ENCODE assay signal across 24 cellular contexts in the genomic region with DNA sequence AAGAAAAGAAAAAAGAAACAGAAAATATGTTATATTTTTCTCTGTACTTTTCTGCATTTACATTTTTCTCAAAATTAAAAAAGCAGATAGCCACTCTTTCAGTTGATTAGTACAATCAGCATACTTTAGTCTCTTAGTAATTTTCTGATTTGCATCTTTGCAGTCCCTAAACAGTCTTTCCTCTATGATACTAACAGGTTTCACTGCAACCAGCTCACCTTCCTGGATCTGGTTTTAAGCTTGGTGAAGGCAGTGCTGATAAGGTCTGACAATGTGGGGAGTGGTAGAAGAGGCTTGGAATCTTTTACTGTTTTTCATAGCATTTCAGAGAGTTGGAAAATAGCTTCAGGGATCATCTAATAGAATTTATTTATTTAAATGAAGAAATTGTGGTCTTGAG.
"Had no signal": no experiment of that assay in that cellular context is flagged by ENCODE, and none has a peak within 500 bp of the region (broad histone marks: within the 10 kb centered on the region; RNA-seq: fewer than 3 reads in every experiment).

No MANE protein-coding gene starts in this region.

- H3K4me3 Mint-ChIP-seq: activated CD4-positive, alpha-beta T cell treated with anti-CD3 and anti-CD28 coated beads for 36 hours; activated naive CD4-positive, alpha-beta T cell treated with anti-CD3 and anti-CD28 coated beads, Interleukin-2, amount 10 ng/mL, durations not matched to agents 7 days and 5 days; activated T-cell treated with anti-CD3 and anti-CD28 coated beads, Interleukin-2, amount 50 U/mL, for 4 hours; endodermal cell; nephron; stimulated activated naive CD8-positive, alpha-beta T cell treated with anti-CD3 and anti-CD28 coated beads, Interleukin-15, Interleukin-2, amounts not matched to agents 100 ng/mL and 50 ng/mL, for 24 hours had no signal

- H3K9me3 ChIP-seq: esophagus squamous epithelium, gastrocnemius medialis, neutrophil, ovary, psoas muscle, right atrium auricular region, thyroid gland had no signal

- H3K27me3 ChIP-seq: esophagus squamous epithelium, gastrocnemius medialis, neutrophil, ovary, right atrium auricular region, thyroid gland had no signal

- ATAC-seq: activated CD4-positive, alpha-beta T cell treated with anti-CD3 and anti-CD28 coated beads for 36 hours; activated T-cell treated with anti-CD3 and anti-CD28 coated beads, Interleukin-2, amount 50 U/mL, for 4 hours; gastrocnemius medialis; left ventricle myocardium superior; psoas muscle had no signal

- DNase-seq: activated CD4-positive, alpha-beta T cell treated with anti-CD3 and anti-CD28 coated beads for 36 hours; activated CD4-positive, alpha-beta T cell treated with anti-CD3 and anti-CD28 coated beads, Interleukin-2, amount 50 U/mL, for 4 hours; activated CD8-positive, alpha-beta memory T cell treated with anti-CD3 and anti-CD28 coated beads, Interleukin-2, amount 50 U/mL, for 48 hours; activated naive CD4-positive, alpha-beta T cell treated with anti-CD3 and anti-CD28 coated beads, Interleukin-2, amount 10 ng/mL, durations not matched to agents 7 days and 5 days; activated T-cell treated with anti-CD3 and anti-CD28 coated beads, Interleukin-2, amount 50 U/mL, for 4 hours; amygdala; cerebellar nuclear complex; endodermal cell; esophagus squamous epithelium; gastrocnemius medialis; head of caudate nucleus; hypothalamus; left ventricle myocardium superior; mammary epithelial cell; ovary; psoas muscle; stimulated activated CD4-positive, alpha-beta T cell treated with anti-CD3 and anti-CD28 coated beads, Interleukin-4, amount 100 ng/mL, for 4 hours; substantia nigra; thyroid gland had no signal

- H3K27ac ChIP-seq: coronary artery, esophagus squamous epithelium, gastrocnemius medialis, neutrophil, ovary, psoas muscle, right atrium auricular region, thyroid gland had no signal

- H3K4me1 Mint-ChIP-seq: activated naive CD4-positive, alpha-beta T cell treated with anti-CD3 and anti-CD28 coated beads, Interleukin-2, amount 10 ng/mL, durations not matched to agents 7 days and 5 days had no signal

- H3K4me1 ChIP-seq: psoas muscle, thyroid gland had no signal

- H3K36me3 ChIP-seq: esophagus squamous epithelium, gastrocnemius medialis, neutrophil, ovary, right atrium auricular region, thyroid gland had no signal

- H3K9me3 Mint-ChIP-seq: activated naive CD4-positive, alpha-beta T cell treated with anti-CD3 and anti-CD28 coated beads, Interleukin-2, amount 10 ng/mL, durations not matched to agents 7 days and 5 days; activated T-cell treated with anti-CD3 and anti-CD28 coated beads, Interleukin-2, amount 50 U/mL, for 4 hours; nephron; stimulated activated naive CD8-positive, alpha-beta T cell treated with anti-CD3 and anti-CD28 coated beads, Interleukin-15, Interleukin-2, amounts not matched to agents 100 ng/mL and 50 ng/mL, for 24 hours had no signal

- H3K27ac Mint-ChIP-seq: activated CD4-positive, alpha-beta T cell treated with anti-CD3 and anti-CD28 coated beads for 36 hours; activated naive CD4-positive, alpha-beta T cell treated with anti-CD3 and anti-CD28 coated beads, Interleukin-2, amount 10 ng/mL, durations not matched to agents 7 days and 5 days; endodermal cell; stimulated activated naive CD8-positive, alpha-beta T cell treated with anti-CD3 and anti-CD28 coated beads, Interleukin-15, Interleukin-2, amounts not matched to agents 100 ng/mL and 50 ng/mL, for 24 hours had no signal

- H3K4me3 ChIP-seq: coronary artery, esophagus squamous epithelium, gastrocnemius medialis, ovary, psoas muscle, right atrium auricular region, thyroid gland had no signal

- H3K27me3 Mint-ChIP-seq: activated CD4-positive, alpha-beta T cell treated with anti-CD3 and anti-CD28 coated beads for 36 hours; activated naive CD4-positive, alpha-beta T cell treated with anti-CD3 and anti-CD28 coated beads, Interleukin-2, amount 10 ng/mL, durations not matched to agents 7 days and 5 days; stimulated activated naive CD8-positive, alpha-beta T cell treated with anti-CD3 and anti-CD28 coated beads, Interleukin-15, Interleukin-2, amounts not matched to agents 100 ng/mL and 50 ng/mL, for 24 hours had no signal
